Comparison of ENCODE assay signal across 15 cellular contexts in the genomic region with DNA sequence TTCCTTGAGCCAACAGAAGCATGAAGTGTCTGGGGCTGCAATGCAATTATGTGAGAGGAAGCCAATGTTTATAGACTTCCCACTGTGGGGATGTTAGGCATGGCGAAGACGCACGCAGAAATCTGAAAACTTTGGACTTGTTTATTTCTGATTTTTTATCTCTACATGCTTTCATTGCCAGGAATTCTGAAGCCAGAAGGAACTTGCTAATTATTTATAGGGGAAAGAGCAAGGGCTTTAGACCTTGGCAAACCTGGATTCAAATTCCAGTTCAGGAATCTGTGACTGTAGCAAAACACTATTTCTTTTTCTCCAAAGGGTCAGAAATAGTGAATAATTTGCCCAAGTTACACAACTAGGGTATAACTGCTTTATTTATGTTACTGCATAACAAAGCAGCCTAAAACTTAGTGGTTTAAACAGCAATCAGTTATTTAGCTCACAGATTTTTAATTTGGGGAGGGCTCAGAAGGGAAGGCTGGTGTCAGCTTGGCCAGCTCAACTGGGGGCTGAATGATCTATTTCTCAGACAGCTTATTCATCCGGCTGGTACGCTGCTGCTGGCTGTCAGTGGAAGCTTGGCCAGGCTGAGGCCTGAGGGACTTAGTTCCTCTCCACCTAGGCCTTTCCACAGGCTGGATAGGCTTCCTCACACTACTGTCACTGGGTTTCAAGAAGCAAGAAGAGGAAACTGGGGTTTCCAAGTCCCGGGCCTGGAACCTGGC. TPM values are rescaled to one million over a fixed set of nuclear protein-coding genes. Genes with fewer than 3 reads are reported as not detected.
DNase-seq lines count a peak whose midpoint lies in the region; ATAC-seq, FAIRE-seq and TF ChIP-seq lines count a peak whose summit lies in the region.
"Had no signal": no experiment of that assay in that cellular context is flagged by ENCODE, and none has a peak within 500 bp of the region (broad histone marks: within the 10 kb centered on the region; RNA-seq: fewer than 3 reads in every experiment).

No MANE protein-coding gene starts in this region.

- H3K27ac Mint-ChIP-seq in neural crest cell (ENCODE audit: unreplicated experiment) = peak overlapping the region; percentile 39

- TF ChIP-seq CTCF in A673 (conservative IDR thresholded peaks at IDR 0.05; ENCODE audit: low read depth, low read length) (no peak), NB4 (IDR thresholded peaks at IDR 0.05; ENCODE audit: low read depth, low read length) (no peak), fibroblast of the aortic adventitia (IDR thresholded peaks at IDR 0.05; ENCODE audit: insufficient read depth, low read length) (no peak), neural crest cell (conservative IDR thresholded peaks at IDR 0.05) (no peak), D721Med (IDR thresholded peaks at IDR 0.05; ENCODE audit: insufficient read depth, missing control alignments) (no peak)

- H3K4me1 ChIP-seq in A673 (ENCODE audit: insufficient read depth, low read length, poor library complexity, severe bottlenecking) = peaks cover 9% of the 10 kb centered on the region

- H3K9me3 ChIP-seq in A673 (ENCODE audit: low read depth, low read length, poor library complexity, severe bottlenecking) = peaks cover 7% of the 10 kb centered on the region
- H3K9me3 ChIP-seq: Peyer's patch had no signal

- no peaks in the 10 kb centered on the region for H3K27me3 ChIP-seq in A673 (replicated peaks; ENCODE audit: insufficient read depth, low read depth, low read length, poor library complexity)
- H3K27me3 ChIP-seq: Peyer's patch had no signal

- no peaks in the 10 kb centered on the region for H3K36me3 Mint-ChIP-seq in neural crest cell (ENCODE audit: low read depth)

- CTCF ChIA-PET in A673 (lab: Charles Lee) = no interaction called here

- H3K27me3 Mint-ChIP-seq in neural crest cell (ENCODE audit: low read depth) = no peaks in the 10 kb centered on the region

- H3K4me3 ChIP-seq in A673 (ENCODE audit: low read depth, low read length, poor library complexity, severe bottlenecking) = no peak overlapping the region
- no peak overlapping the region for H3K4me3 ChIP-seq in NB4 (ENCODE audit: low read depth, low read length)
- H3K4me3 ChIP-seq in fibroblast of the aortic adventitia (ENCODE audit: low read depth, low read length) = no peak overlapping the region
- H3K4me3 ChIP-seq: Peyer's patch had no signal

- intact Hi-C loops in A673 (cut with micrococcal nuclease; ENCODE audit: unreplicated experiment) = no loop called here

- TF ChIP-seq POLR2A in NB4 (IDR thresholded peaks at IDR 0.05; ENCODE audit: extremely low read depth, insufficient read length) = no peak

- no TSS peak for BruUV-seq in A673 (replicated peaks; lab: Mats Ljungman, UMichigan)

- no peaks in the 10 kb centered on the region for H3K9me3 Mint-ChIP-seq in neural crest cell

- no peaks in the 10 kb centered on the region for H3K4me1 Mint-ChIP-seq in neural crest cell

- no peak for DNase-seq in A673 (ENCODE audit: low spot score)
- peak; percentile 9 for DNase-seq in NB4 (ENCODE audit: low read depth)
- peak; percentile 39 for DNase-seq in fibroblast of the aortic adventitia (ENCODE audit: low read depth)
- no peak for DNase-seq in neural crest cell (ENCODE audit: low read depth, low spot score)
- no peak for DNase-seq in D721Med (ENCODE audit: insufficient read length, low spot score)
- no peak for DNase-seq in NCI-H774 (lab: John Stamatoyannopoulos, UW)
- no peak for DNase-seq in NCI-H526 treated with DMSO at 0.1 percent for 48 hours (lab: John Stamatoyannopoulos, UW)
- DNase-seq: ACHN, mesendoderm, NCI-H2227 treated with DMSO at 0.1 percent for 48 hours, Peyer's patch had no signal

- no peaks in the 10 kb centered on the region for H3K36me3 ChIP-seq in A673 (ENCODE audit: insufficient read depth, low read length, poor library complexity, severe bottlenecking)
- H3K36me3 ChIP-seq: Peyer's patch had no signal

- ATAC-seq in HG02981 (IDR thresholded peaks at IDR 0.05; ENCODE audit: unreplicated experiment) = no peak

- H3K4me3 Mint-ChIP-seq in neural crest cell = no peak overlapping the region

- peak overlapping the region; percentile 29 for H3K27ac ChIP-seq in A673 (ENCODE audit: low read depth, low read length, poor library complexity, severe bottlenecking)

- no peak for FAIRE-seq in D721Med (lab: Jason Lieb, UNC)

- POLR2A ChIA-PET in A673 (lab: Charles Lee; ENCODE audit: low non-redundant PET) = no interaction called here

RNA-seq across cellular contexts. Expression of gene OR6Q1, which starts 1.9 kb away (rescaled TPM):
- total RNA-seq in A673 (2021) = not detected in 2 replicates
- total RNA-seq in fibroblast of the aortic adventitia (ENCODE audit: low replicate concordance) = not detected in 2 replicates
- not detected in 2 replicates for total RNA-seq in neural crest cell
- total RNA-seq: Daoy, dermis microvascular lymphatic vessel endothelial cell, Peyer's patch, pulmonary artery endothelial cell had no signal

RNA-seq across cellular contexts. Expression of gene OR9Q1, which starts 5.2 kb away (rescaled TPM):
- total RNA-seq in A673 (2021) (not detected in 2 replicates), fibroblast of the aortic adventitia (ENCODE audit: low replicate concordance) (not detected in 2 replicates), neural crest cell (not detected in 2 replicates)
- total RNA-seq: Daoy, dermis microvascular lymphatic vessel endothelial cell, Peyer's patch, pulmonary artery endothelial cell had no signal

Comparison
In these comparisons a context has a peak if more than half of its experiments do, and no peak if none do; other contexts are left out.
1. DNase-seq: peak in NB4 (single experiment) and fibroblast of the aortic adventitia (single experiment); none in A673 (single experiment), neural crest cell (single experiment), D721Med (single experiment), NCI-H774 (single experiment) and NCI-H526 treated with DMSO at 0.1 percent for 48 hours (single experiment).